ENCODE assay signal across 17 cellular contexts in the genomic region with DNA sequence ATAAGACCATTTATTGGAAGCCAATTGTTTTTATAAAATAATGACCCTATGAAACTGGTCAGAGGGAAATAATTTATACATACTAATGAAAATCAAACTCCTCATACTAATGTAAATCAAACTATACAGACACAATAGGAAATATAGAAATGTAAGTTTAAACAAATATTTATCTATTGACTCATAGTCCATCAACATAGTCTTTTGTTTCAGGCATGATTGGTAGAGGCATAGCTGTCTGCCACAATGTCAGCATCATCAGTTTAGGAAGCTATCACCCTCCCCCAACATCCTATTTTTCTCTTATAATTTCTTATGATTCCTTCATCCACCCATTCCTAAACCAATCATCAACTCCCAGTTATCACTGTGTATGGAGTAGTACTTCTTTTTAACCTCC.
A peak's percentile ranks its signal among the peaks of the same experiment; 100 is the strongest.
DNase-seq lines count a peak whose midpoint lies in the region; ATAC-seq, FAIRE-seq and TF ChIP-seq lines count a peak whose summit lies in the region.
"Had no signal": no experiment of that assay in that cellular context is flagged by ENCODE, and none has a peak within 500 bp of the region (broad histone marks: within the 10 kb centered on the region; RNA-seq: fewer than 3 reads in every experiment).

No MANE protein-coding gene starts in this region.

- no peaks in the 10 kb centered on the region for H3K9me1 ChIP-seq in endothelial cell of umbilical vein (replicated peaks; ENCODE audit: control insufficient read depth, extremely low read depth, insufficient read depth, low read length)

- H3K4me3 Mint-ChIP-seq in activated T-helper 17 cell treated with anti-CD3 and anti-CD28 coated beads, Interleukin-2, amount 50 U/mL, for 72 hours, result no peak overlapping the region
- H3K4me3 Mint-ChIP-seq: B cell; CD4-positive, alpha-beta T cell; GM23338 had no signal

- H2AFZ ChIP-seq in PC-3 (ENCODE audit: low read length) (no peak overlapping the region), endothelial cell of umbilical vein (ENCODE audit: low read depth, low read length) (no peak overlapping the region)
- H2AFZ ChIP-seq: GM23338 had no signal

- no peak for FAIRE-seq in endothelial cell of umbilical vein (lab: Jason Lieb, UNC)
- FAIRE-seq: A204.1, D721Med, GM12878, GM18507 had no signal

- BruUV-seq in PC-3 (replicated peaks; lab: Mats Ljungman, UMichigan) (no TSS peak), endothelial cell of umbilical vein (replicated peaks; lab: Mats Ljungman, UMichigan) (no TSS peak)

- POLR2A ChIA-PET in PC-3 (lab: Charles Lee; ENCODE audit: unreplicated experiment), result interaction anchor here (0.5 to 1.0 kb wide), 5 partner anchors 20 to 663 kb away, joined by 3 to 10 read pairs (median 3); no protein-coding TSS in a partner anchor
- POLR2A ChIA-PET in endothelial cell of umbilical vein (lab: Charles Lee), result no interaction called here

- H3K4me1 ChIP-seq in PC-3 (ENCODE audit: insufficient read depth, low read length) (peaks cover 40% of the 10 kb centered on the region), endothelial cell of umbilical vein (ENCODE audit: control insufficient read depth, extremely low read depth, insufficient read depth, low read length) (peaks cover 49% of the 10 kb centered on the region)

- H3K27me3 Mint-ChIP-seq in activated T-helper 17 cell treated with anti-CD3 and anti-CD28 coated beads, Interleukin-2, amount 50 U/mL, for 72 hours, result no peaks in the 10 kb centered on the region
- H3K27me3 Mint-ChIP-seq: B cell; CD4-positive, alpha-beta T cell had no signal

- peaks cover 14% of the 10 kb centered on the region for H3F3A ChIP-seq in PC-3 (ENCODE audit: low read length, unreplicated experiment)

- no peak overlapping the region; the same call in 1 of the 2 replicates for H3K4me2 ChIP-seq in PC-3 (ENCODE audit: low read length)
- H3K4me2 ChIP-seq in endothelial cell of umbilical vein (ENCODE audit: insufficient read depth, low read length), result peak overlapping the region; percentile 35
- H3K4me2 ChIP-seq: GM23338 had no signal

- DNase-seq in HCEC 1CT (peak; percentile 30), PC-3 (peak; percentile 74), endothelial cell of umbilical vein (ENCODE audit: low read depth, low spot score) (peak; percentile 43), D341Med (ENCODE audit: low spot score) (no peak), RPMI8226 (no peak)
- DNase-seq: C1 segment of cervical spinal cord; CD4-positive, alpha-beta T cell; DND-41; H7 had no signal

- no peaks in the 10 kb centered on the region for H4K20me1 ChIP-seq in PC-3 (ENCODE audit: low read length)
- no peaks in the 10 kb centered on the region for H4K20me1 ChIP-seq in endothelial cell of umbilical vein (replicated peaks; ENCODE audit: control insufficient read depth, extremely low read depth, insufficient read depth, low read length)

- no peak overlapping the region for H3K27ac Mint-ChIP-seq in activated T-helper 17 cell treated with anti-CD3 and anti-CD28 coated beads, Interleukin-2, amount 50 U/mL, for 72 hours
- H3K27ac Mint-ChIP-seq: B cell; CD4-positive, alpha-beta T cell; GM23338 had no signal

- peaks cover 13% of the 10 kb centered on the region for H3K4me1 Mint-ChIP-seq in activated T-helper 17 cell treated with anti-CD3 and anti-CD28 coated beads, Interleukin-2, amount 50 U/mL, for 72 hours

- no peaks in the 10 kb centered on the region for H3K9me2 ChIP-seq in PC-3 (replicated peaks; ENCODE audit: low read length)

- TF ChIP-seq CTCF in PC-3 (conservative IDR thresholded peaks at IDR 0.05; ENCODE audit: low read depth, low read length), result no peak
- no peak for TF ChIP-seq CTCF in endothelial cell of umbilical vein (IDR thresholded peaks at IDR 0.05; ENCODE audit: extremely low read depth in 1 of 2, insufficient read depth in 1 of 2, low read depth in 1 of 2, low read length in 2 of 2)

- no peaks in the 10 kb centered on the region for H3K36me3 Mint-ChIP-seq in activated T-helper 17 cell treated with anti-CD3 and anti-CD28 coated beads, Interleukin-2, amount 50 U/mL, for 72 hours (ENCODE audit: low read depth)

- TF ChIP-seq POLR2A in endothelial cell of umbilical vein (IDR thresholded peaks at IDR 0.05; ENCODE audit: low read depth, low read length), result no peak

- dilution Hi-C loops in endothelial cell of umbilical vein (cut with MboI; ENCODE audit: extremely low pct_ligation_motif_present, low sequenced_read_pairs), result no loop called here

- peaks cover 4% of the 10 kb centered on the region for H3K9me3 Mint-ChIP-seq in activated T-helper 17 cell treated with anti-CD3 and anti-CD28 coated beads, Interleukin-2, amount 50 U/mL, for 72 hours

- H3K27ac ChIP-seq in PC-3 (ENCODE audit: low read length) (peak overlapping the region; percentile 71), endothelial cell of umbilical vein (ENCODE audit: insufficient read depth, low read depth, low read length) (peak overlapping the region; percentile 62)

- intact Hi-C loops in PC-3 (cut with micrococcal nuclease) (loop anchor here (1.0 kb wide), 1 partner anchor 10 kb away; no protein-coding TSS in a partner anchor), endothelial cell of umbilical vein (cut with micrococcal nuclease) (no loop called here)

- no peaks in the 10 kb centered on the region for H3K27me3 ChIP-seq in PC-3 (ENCODE audit: low read length)
- no peaks in the 10 kb centered on the region for H3K27me3 ChIP-seq in endothelial cell of umbilical vein (ENCODE audit: control insufficient read depth in 2 of 2, insufficient read depth in 2 of 2, low read length in 2 of 2)

- CTCF ChIA-PET in PC-3 (lab: Charles Lee), result interaction anchor here (0.5 to 0.7 kb wide), 2 partner anchors 36 to 73 kb away, joined by 3 to 4 read pairs; no protein-coding TSS in a partner anchor
- CTCF ChIA-PET in endothelial cell of umbilical vein (lab: Charles Lee), result interaction anchor here (0.8 to 1.3 kb wide), 3 partner anchors 12 to 49 kb away, joined by 3 read pairs; no protein-coding TSS in a partner anchor

- H3K9me3 ChIP-seq in PC-3 (ENCODE audit: low read length) (no peaks in the 10 kb centered on the region), endothelial cell of umbilical vein (replicated peaks; ENCODE audit: control insufficient read depth, insufficient read depth, low read length) (no peaks in the 10 kb centered on the region)

- H3K79me2 ChIP-seq in PC-3 (ENCODE audit: low read length) (no peaks in the 10 kb centered on the region), endothelial cell of umbilical vein (ENCODE audit: control insufficient read depth, insufficient read depth, low read length) (no peaks in the 10 kb centered on the region)

- H3K36me3 ChIP-seq in PC-3 (ENCODE audit: low read depth, low read length) (no peaks in the 10 kb centered on the region), endothelial cell of umbilical vein (ENCODE audit: control insufficient read depth in 2 of 2, extremely low read depth in 1 of 2, insufficient read depth in 2 of 2, low read length in 2 of 2) (no peaks in the 10 kb centered on the region)

- peak; percentile 62 for ATAC-seq in PC-3
- ATAC-seq in GM19463 (IDR thresholded peaks at IDR 0.05; ENCODE audit: unreplicated experiment), result no peak
- no peak for ATAC-seq in activated T-helper 17 cell treated with anti-CD3 and anti-CD28 coated beads, Interleukin-2, amount 50 U/mL, for 72 hours (replicated peaks)
- ATAC-seq: GM12878, GM23338 had no signal

- H3K9ac ChIP-seq in PC-3 (ENCODE audit: low read length) (no peak overlapping the region), endothelial cell of umbilical vein (replicated peaks; ENCODE audit: extremely low read depth, insufficient read depth, low read length) (no peak overlapping the region)

- no peak overlapping the region for H3K4me3 ChIP-seq in PC-3 (ENCODE audit: low read length)
- no peak overlapping the region for H3K4me3 ChIP-seq in endothelial cell of umbilical vein (replicated peaks in 1 of 3; ENCODE audit: insufficient read depth in 1 of 3, low read depth in 1 of 3, low read length in 3 of 3)
- H3K4me3 ChIP-seq: GM12878, GM23338 had no signal

TF ChIP-seq in endothelial cell of umbilical vein, 7 proteins besides CTCF, POLR2A, EP300 and RAD21:
- no peak for TF ChIP-seq EZH2 (IDR thresholded peaks at IDR 0.05; ENCODE audit: borderline replicate concordance, low read depth, low read length, severe bottlenecking)
- TF ChIP-seq, protein P1, sequence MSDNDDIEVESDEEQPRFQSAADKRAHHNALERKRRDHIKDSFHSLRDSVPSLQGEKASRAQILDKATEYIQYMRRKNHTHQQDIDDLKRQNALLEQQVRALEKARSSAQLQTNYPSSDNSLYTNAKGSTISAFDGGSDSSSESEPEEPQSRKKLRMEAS (IDR thresholded peaks at IDR 0.05; ENCODE audit: insufficient read depth, insufficient read length), result no peak
- peak; percentile 54 for TF ChIP-seq FOS (IDR thresholded peaks at IDR 0.05; ENCODE audit: borderline replicate concordance, insufficient read depth, low read length)
- TF ChIP-seq POLR2AphosphoS5 (IDR thresholded peaks at IDR 0.05; ENCODE audit: insufficient read depth, low read depth, low read length), result no peak
- no peak for TF ChIP-seq GATA2 (IDR thresholded peaks at IDR 0.05; ENCODE audit: insufficient read depth, insufficient read length, low read depth, low read length)
- peak; percentile 22 for TF ChIP-seq JUN (IDR thresholded peaks at IDR 0.05; ENCODE audit: borderline replicate concordance, insufficient read depth, insufficient read length, low read depth)
- TF ChIP-seq MYC (IDR thresholded peaks at IDR 0.05; ENCODE audit: low read depth, low read length), result no peak
TF ChIP-seq in endothelial cell of umbilical vein: peak in this region for 2.

Comparison
In these comparisons a context has a peak if more than half of its experiments do, and no peak if none do; other contexts are left out.
1. DNase-seq: peak in HCEC 1CT (single experiment), PC-3 (single experiment) and endothelial cell of umbilical vein (single experiment); none in D341Med (single experiment) and RPMI8226 (single experiment).